In genomic region chr10:89627863-89628262, GRCh38 we compare ENCODE assay signal across 21 cellular contexts.
"Had no signal": no experiment of that assay in that cellular context is flagged by ENCODE, and none has a peak within 500 bp of the region (broad histone marks: within the 10 kb centered on the region; RNA-seq: fewer than 3 reads in every experiment).

No MANE protein-coding gene starts in this region.

- DNase-seq: activated B cell treated with CpG ODN at 0.5 μM for 24 hours; activated CD4-positive, alpha-beta T cell treated with anti-CD3 and anti-CD28 coated beads for 1 hour; activated CD4-positive, alpha-beta T cell treated with anti-CD3 and anti-CD28 coated beads, Interleukin-2, amount 10 ng/mL, durations not matched to agents 24 days and 14 days; activated CD4-positive, alpha-beta T cell treated with anti-CD3 and anti-CD28 coated beads, Interleukin-2, amount 50 U/mL, for 48 hours; activated CD8-positive, alpha-beta memory T cell treated with anti-CD3 and anti-CD28 coated beads, Interleukin-2, amount 10 ng/mL, durations not matched to agents 7 days and 5 days; activated effector memory CD4-positive, alpha-beta T cell treated with anti-CD3 and anti-CD28 coated beads, Interleukin-2, amount 50 U/mL, for 16 hours; activated naive CD4-positive, alpha-beta T cell treated with Interleukin-2 at 50 U/mL for 16 hours; activated naive CD8-positive, alpha-beta T cell treated with anti-CD3 and anti-CD28 coated beads, Interleukin-2, amount 50 U/mL, for 24 hours; activated T-cell treated with anti-CD3 and anti-CD28 coated beads, Interleukin-2, amount 50 U/mL, for 24 hours; amniotic stem cell; body of pancreas; central memory CD4-positive, alpha-beta T cell; MG63; NCI-H1092 treated with DMSO at 0.1 percent for 48 hours; NCI-H1436; NCI-H187; NCI-H2081; NCI-H510A treated with DMSO at 0.1 percent for 48 hours; NCI-H69; RPMI8226; T-helper 1 cell had no signal
